Comparison of ENCODE assay signal across 12 cellular contexts in genomic region chr17:57484826-57485565, GRCh38.
DNase-seq lines count a peak whose midpoint lies in the region; ATAC-seq and TF ChIP-seq lines count a peak whose summit lies in the region.
"Had no signal": no experiment of that assay in that cellular context is flagged by ENCODE, and none has a peak within 500 bp of the region (broad histone marks: within the 10 kb centered on the region; RNA-seq: fewer than 3 reads in every experiment).

No MANE protein-coding gene starts in this region.

- H3K9me3 ChIP-seq in thyroid gland, result no peaks in the 10 kb centered on the region

- POLR2A ChIA-PET in activated CD8-positive, alpha-beta T cell treated with anti-CD3 and anti-CD28 coated beads, Interleukin-2, amount 10 ng/mL, durations not matched to agents 7 days and 5 days (lab: Charles Lee), result no interaction called here

- peaks cover 4 to 5% of the 10 kb centered on the region in 2 donors for H3K36me3 Mint-ChIP-seq in activated naive CD4-positive, alpha-beta T cell treated with anti-CD3 and anti-CD28 coated beads, Interleukin-2, amount 50 U/mL, for 72 hours
- no peaks in the 10 kb centered on the region for H3K36me3 Mint-ChIP-seq in activated naive CD4-positive, alpha-beta T cell treated with anti-CD3 and anti-CD28 coated beads for 36 hours (ENCODE audit: low read depth)
- H3K36me3 Mint-ChIP-seq in memory B cell, result peaks cover 3% of the 10 kb centered on the region
- H3K36me3 Mint-ChIP-seq in activated CD8-positive, alpha-beta T cell treated with anti-CD3 and anti-CD28 coated beads, Interleukin-2, amount 10 ng/mL, durations not matched to agents 7 days and 5 days (ENCODE audit: low read depth), result peaks cover 14% of the 10 kb centered on the region

- CTCF ChIA-PET in activated naive CD4-positive, alpha-beta T cell treated with anti-CD3 and anti-CD28 coated beads for 36 hours (lab: Charles Lee), result interaction anchor here (0.6 to 0.8 kb wide), 3 partner anchors 16 to 886 kb away, joined by 3 to 4 read pairs (median 3); no protein-coding TSS in a partner anchor
- CTCF ChIA-PET in activated CD8-positive, alpha-beta T cell treated with anti-CD3 and anti-CD28 coated beads, Interleukin-2, amount 10 ng/mL, durations not matched to agents 7 days and 5 days (lab: Charles Lee), result interaction anchor here (1.0 to 3.2 kb wide), 5 partner anchors 16 to 262 kb away, joined by 3 to 15 read pairs (median 4); no protein-coding TSS in a partner anchor

- no peak overlapping the region for H3K4me3 ChIP-seq in thyroid gland (replicated peaks in 1 of 3)

- 69 to 81% methylated on average over 10 of the region's 10 CpGs for WGBS in thyroid gland, 2 donors

- H3K27ac Mint-ChIP-seq in activated naive CD4-positive, alpha-beta T cell treated with anti-CD3 and anti-CD28 coated beads, Interleukin-2, amount 50 U/mL, for 72 hours, result peak overlapping the region; percentile 18 to 23
- H3K27ac Mint-ChIP-seq in activated naive CD4-positive, alpha-beta T cell treated with anti-CD3 and anti-CD28 coated beads for 36 hours, result no peak overlapping the region
- H3K27ac Mint-ChIP-seq in memory B cell, result peak overlapping the region; percentile 1
- no peak overlapping the region for H3K27ac Mint-ChIP-seq in activated CD8-positive, alpha-beta T cell treated with anti-CD3 and anti-CD28 coated beads, Interleukin-2, amount 10 ng/mL, durations not matched to agents 7 days and 5 days

- H3K27me3 Mint-ChIP-seq in activated naive CD4-positive, alpha-beta T cell treated with anti-CD3 and anti-CD28 coated beads for 36 hours (ENCODE audit: low read depth), result no peaks in the 10 kb centered on the region
- H3K27me3 Mint-ChIP-seq in memory B cell, result no peaks in the 10 kb centered on the region
- no peaks in the 10 kb centered on the region for H3K27me3 Mint-ChIP-seq in activated CD8-positive, alpha-beta T cell treated with anti-CD3 and anti-CD28 coated beads, Interleukin-2, amount 10 ng/mL, durations not matched to agents 7 days and 5 days (ENCODE audit: low read depth)

- no peaks in the 10 kb centered on the region for H3K27me3 ChIP-seq in thyroid gland

- H3K4me1 Mint-ChIP-seq in activated naive CD4-positive, alpha-beta T cell treated with anti-CD3 and anti-CD28 coated beads for 36 hours (ENCODE audit: low read depth), result peaks cover 67% of the 10 kb centered on the region
- H3K4me1 Mint-ChIP-seq in memory B cell, result peaks cover 42% of the 10 kb centered on the region
- peaks cover 76% of the 10 kb centered on the region for H3K4me1 Mint-ChIP-seq in activated CD8-positive, alpha-beta T cell treated with anti-CD3 and anti-CD28 coated beads, Interleukin-2, amount 10 ng/mL, durations not matched to agents 7 days and 5 days (ENCODE audit: low read depth)

- H3K4me3 Mint-ChIP-seq in activated naive CD4-positive, alpha-beta T cell treated with anti-CD3 and anti-CD28 coated beads for 36 hours, result no peak overlapping the region
- no peak overlapping the region for H3K4me3 Mint-ChIP-seq in memory B cell
- H3K4me3 Mint-ChIP-seq in activated CD8-positive, alpha-beta T cell treated with anti-CD3 and anti-CD28 coated beads, Interleukin-2, amount 10 ng/mL, durations not matched to agents 7 days and 5 days, result no peak overlapping the region

- peaks cover 63 to 91% of the 10 kb centered on the region in 2 donors for H3K4me1 ChIP-seq in thyroid gland

- peak in 1 of 2 donors; percentile 40 for TF ChIP-seq POLR2A in thyroid gland (IDR thresholded peaks at IDR 0.05)

- TF ChIP-seq CTCF in thyroid gland (IDR thresholded peaks at IDR 0.05), result no peak

- intact Hi-C loops in activated naive CD4-positive, alpha-beta T cell treated with anti-CD3 and anti-CD28 coated beads for 36 hours (cut with micrococcal nuclease), result no loop called here
- intact Hi-C loops in thyroid gland (cut with DNase I), result no loop called here

- peak overlapping the region; percentile 54 to 86 (median 83) for H3K27ac ChIP-seq in thyroid gland

- no peak for DNase-seq in activated naive CD4-positive, alpha-beta T cell treated with anti-CD3 and anti-CD28 coated beads, Interleukin-2, amount 50 U/mL, for 72 hours (ENCODE audit: low spot score in 2 of 2)
- DNase-seq in activated naive CD4-positive, alpha-beta T cell treated with anti-CD3 and anti-CD28 coated beads for 36 hours, result no peak
- DNase-seq in NCI-H510A (lab: John Stamatoyannopoulos, UW) (peak; percentile 80), memory B cell (ENCODE audit: low spot score in 2 of 2) (no peak), thyroid gland (peak; percentile 85 to 87), NCI-H526 treated with DMSO at 0.1 percent for 48 hours (lab: John Stamatoyannopoulos, UW) (no peak), cerebellar cortex (ENCODE audit: low spot score) (no peak)
- no peak for DNase-seq in activated CD8-positive, alpha-beta T cell treated with anti-CD3 and anti-CD28 coated beads, Interleukin-2, amount 10 ng/mL, durations not matched to agents 7 days and 5 days
- DNase-seq: DMS153; effector CD8-positive, alpha-beta T cell; NCI-H1930; stimulated activated CD8-positive, alpha-beta memory T cell treated with anti-CD3 and anti-CD28 coated beads, Interleukin-4, amount 100 ng/mL, for 48 hours had no signal

- peaks cover 0 to 4% of the 10 kb centered on the region in 2 donors for H3K9me3 Mint-ChIP-seq in activated naive CD4-positive, alpha-beta T cell treated with anti-CD3 and anti-CD28 coated beads, Interleukin-2, amount 50 U/mL, for 72 hours
- H3K9me3 Mint-ChIP-seq in activated naive CD4-positive, alpha-beta T cell treated with anti-CD3 and anti-CD28 coated beads for 36 hours, result no peaks in the 10 kb centered on the region
- no peaks in the 10 kb centered on the region for H3K9me3 Mint-ChIP-seq in memory B cell
- H3K9me3 Mint-ChIP-seq in activated CD8-positive, alpha-beta T cell treated with anti-CD3 and anti-CD28 coated beads, Interleukin-2, amount 10 ng/mL, durations not matched to agents 7 days and 5 days (ENCODE audit: insufficient read depth), result no peaks in the 10 kb centered on the region

- peak; percentile 19 to 38 for ATAC-seq in activated naive CD4-positive, alpha-beta T cell treated with anti-CD3 and anti-CD28 coated beads, Interleukin-2, amount 50 U/mL, for 72 hours
- ATAC-seq in memory B cell (ENCODE audit: low read depth), result no peak
- ATAC-seq in activated CD8-positive, alpha-beta T cell treated with anti-CD3 and anti-CD28 coated beads, Interleukin-2, amount 10 ng/mL, durations not matched to agents 7 days and 5 days, result no peak

- no peaks in the 10 kb centered on the region for H3K36me3 ChIP-seq in thyroid gland

Comparison
In these comparisons a context has a peak if more than half of its experiments do, and no peak if none do; other contexts are left out.
1. H3K27ac Mint-ChIP-seq: peak in activated naive CD4-positive, alpha-beta T cell treated with anti-CD3 and anti-CD28 coated beads, Interleukin-2, amount 50 U/mL, for 72 hours (2 of 2) and memory B cell (single experiment); none in activated naive CD4-positive, alpha-beta T cell treated with anti-CD3 and anti-CD28 coated beads for 36 hours (single experiment) and activated CD8-positive, alpha-beta T cell treated with anti-CD3 and anti-CD28 coated beads, Interleukin-2, amount 10 ng/mL, durations not matched to agents 7 days and 5 days (single experiment).
2. ATAC-seq: peak in activated naive CD4-positive, alpha-beta T cell treated with anti-CD3 and anti-CD28 coated beads, Interleukin-2, amount 50 U/mL, for 72 hours (2 of 2); none in memory B cell (single experiment) and activated CD8-positive, alpha-beta T cell treated with anti-CD3 and anti-CD28 coated beads, Interleukin-2, amount 10 ng/mL, durations not matched to agents 7 days and 5 days (single experiment).
3. DNase-seq: peak in NCI-H510A (single experiment) and thyroid gland (2 of 2); none in activated naive CD4-positive, alpha-beta T cell treated with anti-CD3 and anti-CD28 coated beads, Interleukin-2, amount 50 U/mL, for 72 hours (0 of 2), activated naive CD4-positive, alpha-beta T cell treated with anti-CD3 and anti-CD28 coated beads for 36 hours (single experiment), memory B cell (0 of 2), NCI-H526 treated with DMSO at 0.1 percent for 48 hours (single experiment), activated CD8-positive, alpha-beta T cell treated with anti-CD3 and anti-CD28 coated beads, Interleukin-2, amount 10 ng/mL, durations not matched to agents 7 days and 5 days (single experiment) and cerebellar cortex (single experiment).